ENCODE assay signal across 8 cellular contexts in genomic region chr3:50242778-50243551, GRCh38. TPM values are rescaled to one million over a fixed set of nuclear protein-coding genes. Genes with fewer than 3 reads are reported as not detected.
DNase-seq lines count a peak whose midpoint lies in the region; ATAC-seq and TF ChIP-seq lines count a peak whose summit lies in the region.

No MANE protein-coding gene starts in this region.

- H3K23ac ChIP-seq in IMR-90 (ENCODE audit: low read depth, low read length) = 0 out of 2 replicates have a peak overlapping the region, but pooled peaks have one; percentile 8

- H3K4me3 ChIP-seq in IMR-90 (ENCODE audit: insufficient read depth, low read depth, low read length) (no peak overlapping the region), fibroblast of mammary gland (ENCODE audit: control insufficient read depth, low read depth, low read length) (no peak overlapping the region), neural progenitor cell (no peak overlapping the region)

- no peak overlapping the region for H4K5ac ChIP-seq in IMR-90 (ENCODE audit: low read depth, low read length)

- no peak overlapping the region for H3K4ac ChIP-seq in IMR-90 (ENCODE audit: low read depth, low read length)

- H3F3A ChIP-seq in neural progenitor cell (ENCODE audit: low read depth) = peaks cover 59% of the 10 kb centered on the region

- ATAC-seq in IMR-90 (ENCODE audit: low read depth) (no peak), GM19395 (IDR thresholded peaks at IDR 0.05; ENCODE audit: unreplicated experiment) (no peak), HG03521 (IDR thresholded peaks at IDR 0.05; ENCODE audit: unreplicated experiment) (no peak)

- no peak overlapping the region for H3K14ac ChIP-seq in IMR-90 (replicated peaks; ENCODE audit: low read depth, low read length)

- POLR2A ChIA-PET in IMR-90 (lab: Charles Lee; ENCODE audit: unreplicated experiment) = interaction anchor here (0.6 kb wide), 1 partner anchor 48 kb away, joined by 3 read pairs; no protein-coding TSS in a partner anchor

- H2AFZ ChIP-seq in IMR-90 (replicated peaks; ENCODE audit: low read length, poor library complexity) (no peak overlapping the region), neural progenitor cell (replicated peaks) (no peak overlapping the region)

- no peak overlapping the region for H4K91ac ChIP-seq in IMR-90 (ENCODE audit: insufficient read depth, low read depth, low read length)

- TF ChIP-seq POLR2A in IMR-90 (IDR thresholded peaks at IDR 0.05; ENCODE audit: low read depth, low read length) = no peak

- no TSS peak for BruUV-seq in IMR-90 (replicated peaks; lab: Mats Ljungman, UMichigan)

- CTCF ChIA-PET in IMR-90 (lab: Yijun Ruan, JAX) = no interaction called here

- peak overlapping the region; percentile 12 for H2BK5ac ChIP-seq in IMR-90 (ENCODE audit: low read depth, low read length, poor library complexity, severe bottlenecking)

- no peak overlapping the region for H3K56ac ChIP-seq in IMR-90 (ENCODE audit: extremely low read depth, insufficient read depth, low read length)

- 80% methylated on average over 1 of the region's 14 CpGs; no CpG with 5 or more reads in 1 of the 2 experiments for WGBS in IMR-90 (ENCODE audit: extremely low coverage in 2 of 2, insufficient read length in 1 of 2), 2 experiments

- TF ChIP-seq CTCF in IMR-90 (conservative IDR thresholded peaks at IDR 0.05; ENCODE audit: low read depth, low read length) (no peak), fibroblast of mammary gland (conservative IDR thresholded peaks at IDR 0.05; ENCODE audit: control insufficient read depth, insufficient read depth, low read depth, low read length) (no peak), neural progenitor cell (IDR thresholded peaks at IDR 0.05) (peak; percentile 17)

- H2BK15ac ChIP-seq in IMR-90 (ENCODE audit: low read depth, low read length) = no peak overlapping the region

- H3K27me3 Mint-ChIP-seq in neural progenitor cell (ENCODE audit: insufficient read depth, low read depth) = peaks cover 12% of the 10 kb centered on the region

- peak overlapping the region; percentile 98 for H3K27ac Mint-ChIP-seq in neural progenitor cell

- H3K18ac ChIP-seq in IMR-90 (ENCODE audit: low read depth, low read length) = no peak overlapping the region

- peaks cover 4 to 84% of the 10 kb centered on the region in 2 experiments; a peak in 3 of 4 replicates for H3K79me1 ChIP-seq in IMR-90 (ENCODE audit: low read depth in 1 of 2, low read length in 2 of 2)

- no peak for TF ChIP-seq RAD21 in IMR-90 (IDR thresholded peaks at IDR 0.05; ENCODE audit: low read length)

- H3K79me2 ChIP-seq in neural progenitor cell (ENCODE audit: low read depth) = peaks cover 100% of the 10 kb centered on the region

- H3K9ac ChIP-seq in IMR-90 (ENCODE audit: low read depth, low read length) (no peak overlapping the region), neural progenitor cell (no peak overlapping the region)

- dilution Hi-C loops in IMR-90 (cut with HindIII; ENCODE audit: low sequenced_read_pairs, unreplicated experiment) = no loop called here

- H3K9me1 ChIP-seq in IMR-90 (ENCODE audit: insufficient read depth, low read length) = peaks cover 10% of the 10 kb centered on the region

- intact Hi-C loops in IMR-90 (cut with micrococcal nuclease) = no loop called here

- peak overlapping the region in 1 of 2 experiments; percentile 20; a peak in 1 of 4 replicates for H4K8ac ChIP-seq in IMR-90 (ENCODE audit: low read depth in 2 of 2, low read length in 2 of 2)

- H3K36me3 ChIP-seq in IMR-90 (ENCODE audit: control insufficient read depth, insufficient read depth, low read length) (peaks cover 25% of the 10 kb centered on the region), neural progenitor cell (no peaks in the 10 kb centered on the region)

- in situ Hi-C loops in IMR-90 (cut with MboI; ENCODE audit: low sequenced_read_pairs) = no loop called here

- H3K27me3 ChIP-seq in IMR-90 (ENCODE audit: control insufficient read depth, insufficient read depth, low read length) (no peaks in the 10 kb centered on the region), neural progenitor cell (no peaks in the 10 kb centered on the region)

- peaks cover 83% of the 10 kb centered on the region for H3K4me1 Mint-ChIP-seq in neural progenitor cell

- peak overlapping the region; percentile 73 for H3K4me3 Mint-ChIP-seq in neural progenitor cell

- H3K36me3 Mint-ChIP-seq in neural progenitor cell = peaks cover 10% of the 10 kb centered on the region

- H3K27ac ChIP-seq in IMR-90 (ENCODE audit: insufficient read depth, low read length) (peak overlapping the region; percentile 1; the same call in 1 of the 2 replicates), neural progenitor cell (peak overlapping the region; percentile 99)

- H2BK120ac ChIP-seq in IMR-90 (ENCODE audit: low read depth, low read length) = no peak overlapping the region

- H3K4me1 ChIP-seq in IMR-90 (ENCODE audit: control insufficient read depth, insufficient read depth, low read length) = peaks cover 56% of the 10 kb centered on the region
- H3K4me1 ChIP-seq in neural progenitor cell = peaks cover 76% of the 10 kb centered on the region

- H2BK20ac ChIP-seq in IMR-90 (ENCODE audit: low read depth, low read length) = no peak overlapping the region

- H3K9me3 Mint-ChIP-seq in neural progenitor cell = no peaks in the 10 kb centered on the region

- peak overlapping the region; percentile 60 for H2AK9ac ChIP-seq in IMR-90 (replicated peaks; ENCODE audit: low read depth, low read length, poor library complexity)

- H2AK5ac ChIP-seq in IMR-90 (ENCODE audit: low read depth, low read length) = no peak overlapping the region

- H3K4me2 ChIP-seq in IMR-90 (ENCODE audit: low read depth, low read length) (no peak overlapping the region; the same call in 1 of the 2 replicates), neural progenitor cell (peak overlapping the region; percentile 83)

- peaks cover 85% of the 10 kb centered on the region for H4K20me1 ChIP-seq in IMR-90 (ENCODE audit: insufficient read depth, low read length)
- H4K20me1 ChIP-seq in neural progenitor cell (ENCODE audit: low read depth) = peaks cover 79% of the 10 kb centered on the region

- DNase-seq in IMR-90 (peak; percentile 72), fibroblast of mammary gland (ENCODE audit: low read depth) (peak; percentile 58), neural progenitor cell (ENCODE audit: low spot score) (no peak), T-helper 9 cell (no peak), DMS53 treated with DMSO at 0.1 percent for 48 hours (lab: John Stamatoyannopoulos, UW; ENCODE audit: unreplicated experiment) (no peak)
- DNase-seq in activated CD4-positive, alpha-beta T cell treated with anti-CD3 and anti-CD28 coated beads, Interleukin-2, amount 50 U/mL, for 48 hours = peak; percentile 56 to 70

- H3K9me3 ChIP-seq in IMR-90 (ENCODE audit: control insufficient read depth, insufficient read depth, low read length) = no peaks in the 10 kb centered on the region
- H3K9me3 ChIP-seq in neural progenitor cell (ENCODE audit: low read depth) = no peaks in the 10 kb centered on the region

TF ChIP-seq in IMR-90, 13 proteins besides CTCF, POLR2A, EP300 and RAD21:
- TF ChIP-seq MAFK (IDR thresholded peaks at IDR 0.05; ENCODE audit: low read depth, low read length) = no peak
- no peak for TF ChIP-seq SMC3 (IDR thresholded peaks at IDR 0.05; ENCODE audit: low read depth, low read length)
- TF ChIP-seq CEBPB (IDR thresholded peaks at IDR 0.05; ENCODE audit: low read depth, low read length) = peak; percentile 65; the same call in 1 of the 2 replicates
- TF ChIP-seq RFX5 (IDR thresholded peaks at IDR 0.05; ENCODE audit: low read depth, low read length) = no peak
- no peak for TF ChIP-seq MXI1 (IDR thresholded peaks at IDR 0.05; ENCODE audit: borderline replicate concordance, low read depth, low read length)

RNA-seq across cellular contexts. Expression of gene GNAI2, which starts 7.0 kb away (rescaled TPM):
- total RNA-seq in IMR-90 (2012; rRNA removed) (816 and 867 TPM in 2 replicates), neural progenitor cell (ENCODE audit: low replicate concordance) (249 and 321 TPM in 2 replicates)
- 1,079 and 1,150 TPM in 2 replicates for polyA plus RNA-seq in IMR-90 (2012; rRNA removed)
- 411 and 787 TPM in 2 replicates for polyA plus RNA-seq in IMR-90 (2012; cell fraction: cytosol; rRNA removed)
- polyA plus RNA-seq in IMR-90 (2012; cell fraction: nucleus; rRNA removed; ENCODE audit: low replicate concordance) = 281 and 349 TPM in 2 replicates

RNA-seq across cellular contexts. Expression of gene SEMA3B, which starts 26.0 kb away (rescaled TPM):
- 3.9 and 4.3 TPM in 2 replicates for total RNA-seq in IMR-90 (2012; rRNA removed)
- 29.3 and 34.3 TPM in 2 replicates for polyA plus RNA-seq in IMR-90 (2012; rRNA removed)
- 22.0 and 34.4 TPM in 2 replicates for polyA plus RNA-seq in IMR-90 (2012; cell fraction: cytosol; rRNA removed)
- polyA plus RNA-seq in IMR-90 (2012; cell fraction: nucleus; rRNA removed; ENCODE audit: low replicate concordance) = 153 and 393 TPM in 2 replicates
- 0.80 and 8.6 TPM in 2 replicates for total RNA-seq in neural progenitor cell (ENCODE audit: low replicate concordance)

RNA-seq across cellular contexts. Expression of gene LSMEM2, which starts 35.9 kb away (rescaled TPM):
- total RNA-seq in IMR-90 (2012; rRNA removed) = under 0.01 TPM in 2 replicates
- not detected in 2 replicates for polyA plus RNA-seq in IMR-90 (2012; rRNA removed)
- not detected in 2 replicates for polyA plus RNA-seq in IMR-90 (2012; cell fraction: cytosol; rRNA removed)
- polyA plus RNA-seq in IMR-90 (2012; cell fraction: nucleus; rRNA removed; ENCODE audit: low replicate concordance) = 0.37 and 0.52 TPM in 2 replicates
- total RNA-seq in neural progenitor cell (ENCODE audit: low replicate concordance) = 0.37 TPM in 1 of 2 replicates, not detected in the other

RNA-seq across cellular contexts. Expression of gene SLC38A3, which starts 37.9 kb away (rescaled TPM):
- total RNA-seq in IMR-90 (2012; rRNA removed) (0.36 TPM in 1 of 2 replicates, not detected in the other), neural progenitor cell (ENCODE audit: low replicate concordance) (0.17 and 0.77 TPM in 2 replicates)
- 0.12 and 0.36 TPM in 2 replicates for polyA plus RNA-seq in IMR-90 (2012; rRNA removed)
- 0.04 and 0.15 TPM in 2 replicates for polyA plus RNA-seq in IMR-90 (2012; cell fraction: cytosol; rRNA removed)
- polyA plus RNA-seq in IMR-90 (2012; cell fraction: nucleus; rRNA removed; ENCODE audit: low replicate concordance) = 0.37 and 0.78 TPM in 2 replicates

RNA-seq across cellular contexts. Expression of gene IFRD2, which starts 49.3 kb away (rescaled TPM):
- total RNA-seq in IMR-90 (2012; rRNA removed) (48.6 and 52.7 TPM in 2 replicates), neural progenitor cell (ENCODE audit: low replicate concordance) (26.4 and 45.6 TPM in 2 replicates)
- 79.1 and 85.2 TPM in 2 replicates for polyA plus RNA-seq in IMR-90 (2012; rRNA removed)
- polyA plus RNA-seq in IMR-90 (2012; cell fraction: cytosol; rRNA removed) = 68.9 and 69.3 TPM in 2 replicates
- polyA plus RNA-seq in IMR-90 (2012; cell fraction: nucleus; rRNA removed; ENCODE audit: low replicate concordance) = 164 and 342 TPM in 2 replicates

Comparison
In these comparisons a context has a peak if more than half of its experiments do, and no peak if none do; other contexts are left out.
1. DNase-seq: peak in IMR-90 (single experiment), activated CD4-positive, alpha-beta T cell treated with anti-CD3 and anti-CD28 coated beads, Interleukin-2, amount 50 U/mL, for 48 hours (2 of 2) and fibroblast of mammary gland (single experiment); none in neural progenitor cell (single experiment), T-helper 9 cell (single experiment) and DMS53 treated with DMSO at 0.1 percent for 48 hours (single experiment).